19 cellular contexts compared by ENCODE assay signal in genomic region chr10:97385565-97385964, GRCh38.
"Had no signal": no experiment of that assay in that cellular context is flagged by ENCODE, and none has a peak within 500 bp of the region (broad histone marks: within the 10 kb centered on the region; RNA-seq: fewer than 3 reads in every experiment).

No MANE protein-coding gene starts in this region.

- H3K27me3 Mint-ChIP-seq: activated CD4-positive, alpha-beta memory T cell treated with anti-CD3 and anti-CD28 coated beads, Interleukin-2, amount 10 ng/mL, durations not matched to agents 7 days and 5 days; activated CD4-positive, alpha-beta T cell treated with anti-CD3 and anti-CD28 coated beads, Interleukin-2, amount 10 ng/mL, durations not matched to agents 24 days and 14 days; activated naive CD4-positive, alpha-beta T cell treated with anti-CD3 and anti-CD28 coated beads, Interleukin-2, amount 10 ng/mL, durations not matched to agents 7 days and 5 days; stimulated activated naive CD8-positive, alpha-beta T cell treated with anti-CD3 and anti-CD28 coated beads, Interleukin-15, amount 100 ng/mL, for 72 hours had no signal

- DNase-seq: activated CD4-positive, alpha-beta memory T cell treated with anti-CD3 and anti-CD28 coated beads, Interleukin-2, amount 10 ng/mL, durations not matched to agents 7 days and 5 days; activated CD4-positive, alpha-beta T cell treated with anti-CD3 and anti-CD28 coated beads, Interleukin-2, amount 10 ng/mL, durations not matched to agents 24 days and 14 days; activated effector memory CD4-positive, alpha-beta T cell treated with anti-CD3 and anti-CD28 coated beads, Interleukin-2, amount 50 U/mL, for 16 hours; activated naive CD4-positive, alpha-beta T cell treated with anti-CD3 and anti-CD28 coated beads, Interleukin-2, amount 10 ng/mL, durations not matched to agents 7 days and 5 days; anterior cingulate cortex; body of pancreas; effector CD4-positive, alpha-beta T cell; erythroblast; foreskin fibroblast; immature natural killer cell; mucosa of descending colon; pancreas; psoas muscle; right cardiac atrium; stimulated activated CD4-positive, alpha-beta T cell treated with anti-CD3 and anti-CD28 coated beads, Interleukin-2, amount 100 ng/mL, for 24 hours; stimulated activated naive CD8-positive, alpha-beta T cell treated with anti-CD3 and anti-CD28 coated beads, Interleukin-15, amount 100 ng/mL, for 72 hours had no signal

- H3K4me1 Mint-ChIP-seq: activated CD4-positive, alpha-beta memory T cell treated with anti-CD3 and anti-CD28 coated beads, Interleukin-2, amount 10 ng/mL, durations not matched to agents 7 days and 5 days; activated CD4-positive, alpha-beta T cell treated with anti-CD3 and anti-CD28 coated beads, Interleukin-2, amount 10 ng/mL, durations not matched to agents 24 days and 14 days; activated naive CD4-positive, alpha-beta T cell treated with anti-CD3 and anti-CD28 coated beads, Interleukin-2, amount 10 ng/mL, durations not matched to agents 7 days and 5 days; immature natural killer cell; neural progenitor cell; stimulated activated effector memory CD8-positive, alpha-beta T cell treated with anti-CD3 and anti-CD28 coated beads, Interleukin-12 subunit alpha, Interleukin-12 subunit beta, amount 100 ng/mL, for 72 hours; stimulated activated naive CD8-positive, alpha-beta T cell treated with anti-CD3 and anti-CD28 coated beads, Interleukin-15, amount 100 ng/mL, for 72 hours had no signal

- H3K4me3 Mint-ChIP-seq: activated CD4-positive, alpha-beta memory T cell treated with anti-CD3 and anti-CD28 coated beads, Interleukin-2, amount 10 ng/mL, durations not matched to agents 7 days and 5 days; activated CD4-positive, alpha-beta T cell treated with anti-CD3 and anti-CD28 coated beads, Interleukin-2, amount 10 ng/mL, durations not matched to agents 24 days and 14 days; activated naive CD4-positive, alpha-beta T cell treated with anti-CD3 and anti-CD28 coated beads, Interleukin-2, amount 10 ng/mL, durations not matched to agents 7 days and 5 days; immature natural killer cell; neural progenitor cell; stimulated activated effector memory CD8-positive, alpha-beta T cell treated with anti-CD3 and anti-CD28 coated beads, Interleukin-12 subunit alpha, Interleukin-12 subunit beta, amount 100 ng/mL, for 72 hours; stimulated activated naive CD8-positive, alpha-beta T cell treated with anti-CD3 and anti-CD28 coated beads, Interleukin-15, amount 100 ng/mL, for 72 hours had no signal

- ATAC-seq: activated CD4-positive, CD25-positive, alpha-beta regulatory T cell treated with anti-CD3 and anti-CD28 coated beads, Interleukin-2, amount 50 U/mL, for 24 hours; body of pancreas; mucosa of descending colon; pancreas; psoas muscle; stimulated activated effector memory CD8-positive, alpha-beta T cell treated with anti-CD3 and anti-CD28 coated beads, Interleukin-12 subunit alpha, Interleukin-12 subunit beta, amount 100 ng/mL, for 72 hours; stimulated activated naive CD8-positive, alpha-beta T cell treated with anti-CD3 and anti-CD28 coated beads, Interleukin-15, amount 100 ng/mL, for 72 hours had no signal

- H3K9me3 Mint-ChIP-seq: activated CD4-positive, alpha-beta memory T cell treated with anti-CD3 and anti-CD28 coated beads, Interleukin-2, amount 10 ng/mL, durations not matched to agents 7 days and 5 days; activated CD4-positive, alpha-beta T cell treated with anti-CD3 and anti-CD28 coated beads, Interleukin-2, amount 10 ng/mL, durations not matched to agents 24 days and 14 days; activated naive CD4-positive, alpha-beta T cell treated with anti-CD3 and anti-CD28 coated beads, Interleukin-2, amount 10 ng/mL, durations not matched to agents 7 days and 5 days; immature natural killer cell; neural progenitor cell; stimulated activated effector memory CD8-positive, alpha-beta T cell treated with anti-CD3 and anti-CD28 coated beads, Interleukin-12 subunit alpha, Interleukin-12 subunit beta, amount 100 ng/mL, for 72 hours; stimulated activated naive CD8-positive, alpha-beta T cell treated with anti-CD3 and anti-CD28 coated beads, Interleukin-15, amount 100 ng/mL, for 72 hours had no signal

- H3K27ac Mint-ChIP-seq: activated CD4-positive, alpha-beta memory T cell treated with anti-CD3 and anti-CD28 coated beads, Interleukin-2, amount 10 ng/mL, durations not matched to agents 7 days and 5 days; activated CD4-positive, alpha-beta T cell treated with anti-CD3 and anti-CD28 coated beads, Interleukin-2, amount 10 ng/mL, durations not matched to agents 24 days and 14 days; activated naive CD4-positive, alpha-beta T cell treated with anti-CD3 and anti-CD28 coated beads, Interleukin-2, amount 10 ng/mL, durations not matched to agents 7 days and 5 days; neural progenitor cell; stimulated activated effector memory CD8-positive, alpha-beta T cell treated with anti-CD3 and anti-CD28 coated beads, Interleukin-12 subunit alpha, Interleukin-12 subunit beta, amount 100 ng/mL, for 72 hours; stimulated activated naive CD8-positive, alpha-beta T cell treated with anti-CD3 and anti-CD28 coated beads, Interleukin-15, amount 100 ng/mL, for 72 hours had no signal
